In the genomic region with DNA sequence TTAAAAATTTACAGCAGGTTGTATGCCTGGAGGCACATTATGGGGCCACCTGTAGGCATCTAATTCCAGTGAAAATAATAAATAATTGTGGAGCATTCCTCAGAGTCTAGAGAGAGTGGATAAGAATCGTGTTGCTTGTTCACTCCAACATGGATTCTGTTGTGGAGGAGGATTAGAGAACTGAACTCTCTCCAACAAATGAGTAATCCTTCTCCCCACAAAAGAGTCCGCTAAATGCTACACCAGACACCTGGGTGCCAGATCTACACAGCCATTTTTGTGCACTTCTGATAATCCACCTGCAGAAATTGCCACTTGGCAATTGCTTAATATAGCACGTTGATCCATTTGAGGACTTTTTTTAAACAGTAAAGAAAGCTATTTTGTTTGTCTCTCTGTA, we compare ENCODE assay signal across 17 cellular contexts.
DNase-seq lines count a peak whose midpoint lies in the region; ATAC-seq and TF ChIP-seq lines count a peak whose summit lies in the region.
"Had no signal": no experiment of that assay in that cellular context is flagged by ENCODE, and none has a peak within 500 bp of the region (broad histone marks: within the 10 kb centered on the region; RNA-seq: fewer than 3 reads in every experiment).

No MANE protein-coding gene starts in this region.

- WGBS in mammary epithelial cell (ENCODE audit: low coverage, missing lambda C conversion rate): 7% methylated on average over 3 of the region's 3 CpGs

- in situ Hi-C loops in mammary epithelial cell (cut with MboI; ENCODE audit: low sequenced_read_pairs in 2 of 2): no loop called here

- H3K4me2 ChIP-seq in mammary epithelial cell (ENCODE audit: insufficient read depth, low read depth, low read length): peak overlapping the region; percentile 71
- no peak overlapping the region for H3K4me2 ChIP-seq in neural cell (ENCODE audit: low read length)
- H3K4me2 ChIP-seq: GM23338, PC-9 had no signal

- H3K79me2 ChIP-seq in mammary epithelial cell (ENCODE audit: insufficient read depth, low read length) (peaks cover 6% of the 10 kb centered on the region), neural cell (replicated peaks; ENCODE audit: insufficient read depth, low read length) (peaks cover 9% of the 10 kb centered on the region)

- H3F3A ChIP-seq in neural cell (ENCODE audit: insufficient read depth, low read length, poor library complexity, severe bottlenecking): no peaks in the 10 kb centered on the region

- peak overlapping the region; percentile 8 for H3K9ac ChIP-seq in mammary epithelial cell (ENCODE audit: insufficient read depth, low read length)
- H3K9ac ChIP-seq in neural cell (ENCODE audit: low read length): no peak overlapping the region

- peak; percentile 84 for DNase-seq in DMS 273 treated with DMSO at 0.1 percent for 48 hours (lab: John Stamatoyannopoulos, UW)
- DNase-seq in NCI-H1694 (lab: John Stamatoyannopoulos, UW): peak; percentile 28
- DNase-seq in mammary epithelial cell: peak; percentile 60
- DNase-seq in OCI-M2 (lab: John Stamatoyannopoulos, UW; ENCODE audit: unreplicated experiment): no peak
- DNase-seq in GM10248 (ENCODE audit: extremely low spot score): no peak
- DNase-seq: activated CD4-positive, alpha-beta memory T cell treated with anti-CD3 and anti-CD28 coated beads for 36 hours; activated T-cell treated with anti-CD3 and anti-CD28 coated beads, Interleukin-2, amount 50 U/mL, for 72 hours; cerebellar nuclear complex; DMS79 treated with DMSO at 0.1 percent for 48 hours; naive thymus-derived CD8-positive, alpha-beta T cell; NCI-H510A; PC-9 had no signal

- POLR2A ChIA-PET in GM10248 (lab: Yijun Ruan, JAX): no interaction called here

- BruUV-seq in mammary epithelial cell (replicated peaks; lab: Mats Ljungman, UMichigan): no TSS peak

- no peak for TF ChIP-seq EP300 in neural cell (conservative IDR thresholded peaks at IDR 0.05; ENCODE audit: poor library complexity, severe bottlenecking)

- H3K9me3 ChIP-seq in mammary epithelial cell (replicated peaks; ENCODE audit: insufficient read depth, low read length) (no peaks in the 10 kb centered on the region), neural cell (ENCODE audit: low read length) (no peaks in the 10 kb centered on the region)
- H3K9me3 ChIP-seq: gastroesophageal sphincter had no signal

- dilution Hi-C loops in mammary epithelial cell (cut with HindIII; ENCODE audit: low sequenced_read_pairs): no loop called here

- intact Hi-C loops in mammary epithelial cell (cut with micrococcal nuclease): no loop called here

- H3K27me3 ChIP-seq in mammary epithelial cell (ENCODE audit: insufficient read depth, low read length) (no peaks in the 10 kb centered on the region), neural cell (ENCODE audit: insufficient read depth, low read depth, low read length) (no peaks in the 10 kb centered on the region)
- H3K27me3 ChIP-seq: gastroesophageal sphincter had no signal

- no peak for TF ChIP-seq CTCF in mammary epithelial cell (conservative IDR thresholded peaks at IDR 0.05 in 1 of 2, IDR thresholded peaks at IDR 0.05 in 1 of 2; ENCODE audit: extremely low read depth in 1 of 2, insufficient read depth in 1 of 2, low read depth in 1 of 2, low read length in 2 of 2)
- no peak for TF ChIP-seq CTCF in neural cell (IDR thresholded peaks at IDR 0.05; ENCODE audit: poor library complexity, severe bottlenecking)
- TF ChIP-seq CTCF in GM10248 (IDR thresholded peaks at IDR 0.05; ENCODE audit: control extremely low read depth, extremely low read depth, low read depth, missing control alignments): no peak

- peaks cover 13% of the 10 kb centered on the region for H3K4me1 ChIP-seq in mammary epithelial cell (ENCODE audit: insufficient read depth, low read length)
- H3K4me1 ChIP-seq: gastroesophageal sphincter had no signal

- H3K27ac ChIP-seq in mammary epithelial cell (ENCODE audit: insufficient read depth, low read depth, low read length) (peak overlapping the region; percentile 14), neural cell (ENCODE audit: low read length) (no peak overlapping the region)
- H3K27ac ChIP-seq: gastroesophageal sphincter, PC-9 had no signal

- H3K36me3 ChIP-seq in mammary epithelial cell (ENCODE audit: insufficient read depth, low read length) (no peaks in the 10 kb centered on the region), neural cell (ENCODE audit: insufficient read depth, low read length) (no peaks in the 10 kb centered on the region)
- H3K36me3 ChIP-seq: gastroesophageal sphincter had no signal

- ATAC-seq in HG02970 (IDR thresholded peaks at IDR 0.05; ENCODE audit: low FRiP score, unreplicated experiment): no peak
- ATAC-seq: activated T-cell treated with anti-CD3 and anti-CD28 coated beads, Interleukin-2, amount 50 U/mL, for 72 hours; gastroesophageal sphincter; GM23338; naive thymus-derived CD8-positive, alpha-beta T cell had no signal

- no peak for TF ChIP-seq RAD21 in neural cell (conservative IDR thresholded peaks at IDR 0.05)

- H2AFZ ChIP-seq in mammary epithelial cell (ENCODE audit: low read depth, low read length) (peak overlapping the region; percentile 76), neural cell (ENCODE audit: low read depth, low read length) (no peak overlapping the region)
- H2AFZ ChIP-seq: GM23338, PC-9 had no signal

- CTCF ChIA-PET in mammary epithelial cell (lab: Charles Lee; ENCODE audit: low non-redundant PET) (no interaction called here), GM10248 (lab: Yijun Ruan, JAX) (no interaction called here)

- H3K9me2 ChIP-seq in neural cell (ENCODE audit: insufficient read depth, low read length): no peaks in the 10 kb centered on the region

- peak overlapping the region in 1 of 3 experiments; percentile 17 for H3K4me3 ChIP-seq in mammary epithelial cell (replicated peaks in 1 of 3; ENCODE audit: insufficient read depth in 1 of 3, low read depth in 2 of 3, low read length in 3 of 3)
- H3K4me3 ChIP-seq in neural cell (ENCODE audit: low read length): no peak overlapping the region
- H3K4me3 ChIP-seq: gastroesophageal sphincter, GM23338, lung, PC-9 had no signal

- H4K20me1 ChIP-seq in mammary epithelial cell (ENCODE audit: insufficient read depth, low read length) (no peaks in the 10 kb centered on the region), neural cell (ENCODE audit: insufficient read depth) (no peaks in the 10 kb centered on the region)

TF ChIP-seq in neural cell, 6 proteins besides CTCF, POLR2A, EP300 and RAD21:
- TF ChIP-seq TAF1 (IDR thresholded peaks at IDR 0.05; ENCODE audit: low read depth) (no peak), POLR2AphosphoS5 (IDR thresholded peaks at IDR 0.05) (peak; percentile 30)

Comparison
In these comparisons a context has a peak if more than half of its experiments do, and no peak if none do; other contexts are left out.
1. DNase-seq: peak in DMS 273 treated with DMSO at 0.1 percent for 48 hours (single experiment), NCI-H1694 (single experiment) and mammary epithelial cell (single experiment); none in OCI-M2 (single experiment) and GM10248 (single experiment).